In genomic region chr1:108813326-108813725, GRCh38 we compare ENCODE assay signal across 19 cellular contexts. TPM values are rescaled to one million over a fixed set of nuclear protein-coding genes. Genes with fewer than 3 reads are reported as not detected.
DNase-seq lines count a peak whose midpoint lies in the region; ATAC-seq, FAIRE-seq and TF ChIP-seq lines count a peak whose summit lies in the region.
"Had no signal": no experiment of that assay in that cellular context is flagged by ENCODE, and none has a peak within 500 bp of the region (broad histone marks: within the 10 kb centered on the region; RNA-seq: fewer than 3 reads in every experiment).

No MANE protein-coding gene starts in this region.

- H3K9ac ChIP-seq in fibroblast of lung (ENCODE audit: insufficient read depth, low read length): no peak overlapping the region
- H3K9ac ChIP-seq in trophoblast cell (ENCODE audit: low read length): no peak overlapping the region
- H3K9ac ChIP-seq: BLaER1 treated with 17β-estradiol and CSF1 and Interleukin-3, amounts not matched to agents 10 nM and 100 nM; GM23248; SK-N-SH had no signal

- H3K36me3 ChIP-seq in fibroblast of lung (ENCODE audit: control insufficient read depth, insufficient read depth, low read length) (peaks cover 5% of the 10 kb centered on the region), trophoblast cell (ENCODE audit: control insufficient read depth in 1 of 2, insufficient read depth in 2 of 2, low read length in 2 of 2) (peaks cover 0 to under 1% of the 10 kb centered on the region in 2 experiments)

- H3K4ac ChIP-seq in trophoblast cell (ENCODE audit: low read depth, low read length): no peak overlapping the region

- H2BK5ac ChIP-seq in trophoblast cell (ENCODE audit: low read depth, low read length, poor library complexity): no peak overlapping the region

- H4K20me1 ChIP-seq in fibroblast of lung (ENCODE audit: control insufficient read depth, extremely low read depth, insufficient read depth, low read length): no peaks in the 10 kb centered on the region
- H4K20me1 ChIP-seq: BLaER1 treated with 17β-estradiol and CSF1 and Interleukin-3, amounts not matched to agents 10 nM and 100 nM had no signal

- no peak for ATAC-seq in GM18867 (IDR thresholded peaks at IDR 0.05; ENCODE audit: unreplicated experiment)
- ATAC-seq: K562 had no signal

- WGBS in trophoblast cell (ENCODE audit: extremely low coverage, insufficient coverage, insufficient read length): no CpG with 5 or more reads among the region's 2 CpGs

- no peaks in the 10 kb centered on the region for H3K79me2 ChIP-seq in fibroblast of lung (ENCODE audit: control insufficient read depth, insufficient read depth, low read length)
- no peaks in the 10 kb centered on the region for H3K79me2 ChIP-seq in trophoblast cell (ENCODE audit: control insufficient read depth, insufficient read depth, low read length, poor library complexity)

- no peak overlapping the region for H4K8ac ChIP-seq in trophoblast cell (ENCODE audit: low read depth, low read length)

- H4K12ac ChIP-seq in trophoblast cell (ENCODE audit: low read depth, low read length): no peak overlapping the region

- no peak overlapping the region for H4K91ac ChIP-seq in trophoblast cell (ENCODE audit: low read depth, low read length)

- H3K79me1 ChIP-seq in trophoblast cell (ENCODE audit: low read length): peaks cover 14% of the 10 kb centered on the region

- no peak overlapping the region for H3K18ac ChIP-seq in trophoblast cell (ENCODE audit: low read length)

- no peaks in the 10 kb centered on the region for H3K27me3 ChIP-seq in fibroblast of lung (ENCODE audit: control insufficient read depth, insufficient read depth, low read length)
- no peaks in the 10 kb centered on the region for H3K27me3 ChIP-seq in trophoblast cell (ENCODE audit: insufficient read depth, low read length)
- H3K27me3 ChIP-seq: BLaER1 treated with 17β-estradiol and CSF1 and Interleukin-3, amounts not matched to agents 10 nM and 100 nM had no signal

- H3K27ac ChIP-seq in fibroblast of lung (ENCODE audit: insufficient read depth, low read length) (peak overlapping the region; percentile 100), trophoblast cell (ENCODE audit: low read depth, low read length) (no peak overlapping the region)
- H3K27ac ChIP-seq: BLaER1 treated with 17β-estradiol and CSF1 and Interleukin-3, amounts not matched to agents 10 nM and 100 nM; GM23248; HL-60 had no signal

- no peak overlapping the region for H3K14ac ChIP-seq in trophoblast cell (ENCODE audit: low read length)

- no peaks in the 10 kb centered on the region for H3K9me3 ChIP-seq in fibroblast of lung (ENCODE audit: control insufficient read depth, insufficient read depth, low read depth, low read length)
- no peaks in the 10 kb centered on the region for H3K9me3 ChIP-seq in trophoblast cell (ENCODE audit: insufficient read depth, low read depth, low read length)
- H3K9me3 ChIP-seq: BLaER1 treated with 17β-estradiol and CSF1 and Interleukin-3, amounts not matched to agents 10 nM and 100 nM; SK-N-SH had no signal

- H3K4me3 ChIP-seq in fibroblast of lung (replicated peaks in 1 of 4; ENCODE audit: control extremely low read depth in 1 of 4, insufficient read depth in 1 of 4, low read depth in 3 of 4, low read length in 4 of 4) (no peak overlapping the region), trophoblast cell (ENCODE audit: low read depth, low read length) (no peak overlapping the region)
- H3K4me3 ChIP-seq: BLaER1 treated with 17β-estradiol and CSF1 and Interleukin-3, amounts not matched to agents 10 nM and 100 nM; GM23248; K562 had no signal

- H3K23ac ChIP-seq in trophoblast cell (ENCODE audit: low read length): no peak overlapping the region

- H2AK5ac ChIP-seq in trophoblast cell (ENCODE audit: low read length): no peak overlapping the region

- TF ChIP-seq CTCF in fibroblast of lung (conservative IDR thresholded peaks at IDR 0.05 in 1 of 2, IDR thresholded peaks at IDR 0.05 in 1 of 2; ENCODE audit: low read depth in 1 of 2, low read length in 2 of 2): no peak

- FAIRE-seq in H54 (lab: Jason Lieb, UNC): peak; percentile 75
- FAIRE-seq: K562 had no signal

- no peak overlapping the region for H2BK120ac ChIP-seq in trophoblast cell (ENCODE audit: insufficient read depth, low read length, poor library complexity)

- no peak for DNase-seq in H54 (ENCODE audit: insufficient read length, low spot score)
- peak; percentile 14 for DNase-seq in NCI-H1436 (lab: John Stamatoyannopoulos, UW)
- no peak for DNase-seq in fibroblast of lung (ENCODE audit: low read depth in 2 of 2)
- DNase-seq in trophoblast cell: peak; percentile 94 to 98
- DNase-seq in T-helper 1 cell: no peak
- DNase-seq in dedifferentiated amniotic fluid mesenchymal stem cell (ENCODE audit: extremely low spot score): no peak
- DNase-seq: DMS153, EL, GM23248, NCI-H1048, NCI-H1930, NCI-H510A treated with DMSO at 0.1 percent for 48 hours, OCI-M1, SK-N-SH had no signal

- no peak overlapping the region for H3K4me2 ChIP-seq in fibroblast of lung (ENCODE audit: extremely low read depth, insufficient read depth, low read length)
- no peak overlapping the region for H3K4me2 ChIP-seq in trophoblast cell (ENCODE audit: low read length)
- H3K4me2 ChIP-seq: BLaER1 treated with 17β-estradiol and CSF1 and Interleukin-3, amounts not matched to agents 10 nM and 100 nM; SK-N-SH had no signal

- peaks cover 28% of the 10 kb centered on the region for H3K4me1 ChIP-seq in fibroblast of lung (ENCODE audit: control insufficient read depth, extremely low read depth, insufficient read depth, low read length)
- H3K4me1 ChIP-seq in trophoblast cell (ENCODE audit: control insufficient read depth in 1 of 2, insufficient read depth in 2 of 2, low read length in 2 of 2): peaks cover 6 to 7% of the 10 kb centered on the region in 2 experiments

- H2BK12ac ChIP-seq in trophoblast cell (ENCODE audit: low read length): no peak overlapping the region

- no peak overlapping the region for H2AFZ ChIP-seq in fibroblast of lung (ENCODE audit: low read length)
- H2AFZ ChIP-seq in trophoblast cell (ENCODE audit: insufficient read depth, low read length, poor library complexity): no peak overlapping the region
- H2AFZ ChIP-seq: GM23248 had no signal

- no peak for TF ChIP-seq POLR2A in H54 (IDR thresholded peaks at IDR 0.05; ENCODE audit: low read depth, low read length)

RNA-seq across cellular contexts. Expression of gene AKNAD1, which starts 43.6 kb away (rescaled TPM):
- 0.17 and 0.26 TPM in 2 replicates for total RNA-seq in fibroblast of lung
- polyA plus RNA-seq in fibroblast of lung: 0.71 and 1.2 TPM in 2 replicates
- polyA plus RNA-seq in fibroblast of lung (2012): 0.83 and 1.1 TPM in 2 replicates
- not detected in 2 replicates for polyA minus RNA-seq in fibroblast of lung (ENCODE audit: low replicate concordance)
- polyA plus RNA-seq in trophoblast cell (2013): 0.19 and 0.26 TPM in 2 replicates
- total RNA-seq: GM23248; K562; T-helper 1 cell treated with Interleukin-12 subunit alpha and Interleukin-12 subunit beta and Interleukin-4 antibody, amounts not matched to agents 30 ng/mL and 1 ng/mL, for 36 hours had no signal
- polyA plus RNA-seq: GM23248 had no signal

Comparison
In these comparisons a context has a peak if more than half of its experiments do, and no peak if none do; other contexts are left out.
1. DNase-seq: peak in NCI-H1436 (single experiment) and trophoblast cell (2 of 2); none in H54 (single experiment), fibroblast of lung (0 of 2), T-helper 1 cell (0 of 5) and dedifferentiated amniotic fluid mesenchymal stem cell (single experiment).